ENCODE assay signal across 8 cellular contexts in the genomic region with DNA sequence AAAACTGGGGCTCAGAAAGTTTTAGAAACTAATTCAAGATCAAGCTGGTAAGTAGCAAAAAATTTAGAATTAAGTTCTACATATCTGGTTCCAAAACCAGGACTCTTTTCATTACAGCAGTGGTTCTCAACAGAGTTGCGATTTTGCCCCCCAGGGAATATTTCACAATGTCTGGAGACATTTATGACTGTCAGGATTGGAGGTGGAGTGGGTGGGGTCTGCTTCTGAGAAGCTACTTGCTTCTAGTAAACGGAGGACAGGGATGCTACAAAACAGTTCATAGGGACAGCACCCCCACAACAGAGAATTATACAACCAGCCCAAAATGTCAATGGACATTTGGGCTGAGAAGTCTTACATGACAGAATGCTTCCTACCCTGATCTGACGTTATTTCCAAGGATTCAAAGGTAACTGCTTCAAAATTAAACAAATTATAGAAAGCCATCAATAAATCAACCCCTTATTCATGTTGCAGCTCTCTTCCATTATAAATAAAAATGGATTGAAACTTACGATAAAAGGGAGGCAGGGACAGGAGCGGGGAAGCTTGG. TPM values are rescaled to one million over a fixed set of nuclear protein-coding genes. Genes with fewer than 3 reads are reported as not detected.
DNase-seq lines count a peak whose midpoint lies in the region; ATAC-seq and TF ChIP-seq lines count a peak whose summit lies in the region.

No MANE protein-coding gene starts in this region.

- WGBS in spleen, 5 donors = 9 to 12% (median 10%) methylated on average over 5 of the region's 5 CpGs

- ATAC-seq in activated T-cell treated with anti-CD3 and anti-CD28 coated beads, Interleukin-2, amount 50 U/mL, for 4 hours = no peak
- ATAC-seq in HG03565 (IDR thresholded peaks at IDR 0.05; ENCODE audit: unreplicated experiment) (no peak), GM21515 (IDR thresholded peaks at IDR 0.05; ENCODE audit: unreplicated experiment) (no peak)

- DNase-seq in activated T-cell treated with anti-CD3 and anti-CD28 coated beads, Interleukin-2, amount 50 U/mL, for 4 hours = no peak
- no peak for DNase-seq in activated T-cell treated with anti-CD3 and anti-CD28 coated beads, Interleukin-2, amount 50 U/mL, for 48 hours
- DNase-seq in activated T-helper 2 cell treated with anti-CD3 and anti-CD28 coated beads, Interferon-gamma antibody, Interleukin-2, Interleukin-4, amounts not matched to agents 10 μg/mL and 5 μg/mL and 100 μg/mL, durations not matched to agents 14 hours and 24 hours and 36 hours (ENCODE audit: low spot score) = no peak
- DNase-seq in spleen (no peak), NCI-H187 treated with DMSO at 0.1 percent for 48 hours (lab: John Stamatoyannopoulos, UW) (no peak)

- H3K4me3 ChIP-seq in iPS-11a (ENCODE audit: low read depth, low read length) (peak overlapping the region; percentile 78), spleen (peak overlapping the region; percentile 65 to 94 (median 83))

- peak overlapping the region; percentile 94 for H3K4me3 Mint-ChIP-seq in activated T-cell treated with anti-CD3 and anti-CD28 coated beads, Interleukin-2, amount 50 U/mL, for 4 hours
- peak overlapping the region; percentile 96 for H3K4me3 Mint-ChIP-seq in activated T-helper 2 cell treated with anti-CD3 and anti-CD28 coated beads, Interferon-gamma antibody, Interleukin-2, Interleukin-4, amounts not matched to agents 10 μg/mL and 5 μg/mL and 100 μg/mL, durations not matched to agents 14 hours and 24 hours and 36 hours (ENCODE audit: low read depth)

- no peaks in the 10 kb centered on the region for H3K9me3 ChIP-seq in spleen

- H3K27me3 ChIP-seq in spleen (replicated peaks in 1 of 7) = peaks cover 0 to 5% (median 0%) of the 10 kb centered on the region in 7 donors

- H3K27me3 Mint-ChIP-seq in activated T-cell treated with anti-CD3 and anti-CD28 coated beads, Interleukin-2, amount 50 U/mL, for 4 hours (ENCODE audit: low read depth) = peaks cover under 1% of the 10 kb centered on the region
- H3K27me3 Mint-ChIP-seq in activated T-helper 2 cell treated with anti-CD3 and anti-CD28 coated beads, Interferon-gamma antibody, Interleukin-2, Interleukin-4, amounts not matched to agents 10 μg/mL and 5 μg/mL and 100 μg/mL, durations not matched to agents 14 hours and 24 hours and 36 hours (ENCODE audit: low read depth) = peaks cover 21% of the 10 kb centered on the region

- H3K4me1 ChIP-seq in spleen = peaks cover 0 to 26% (median 15%) of the 10 kb centered on the region in 6 donors

- no peaks in the 10 kb centered on the region for H3K36me3 ChIP-seq in spleen

- intact Hi-C loops in activated T-helper 2 cell treated with anti-CD3 and anti-CD28 coated beads, Interferon-gamma antibody, Interleukin-2, Interleukin-4, amounts not matched to agents 10 μg/mL and 5 μg/mL and 100 μg/mL, durations not matched to agents 14 hours and 24 hours and 36 hours (cut with micrococcal nuclease) = loop anchor here (5.0 to 10.0 kb wide), 2 partner anchors 178 to 380 kb away; a partner anchor contains a TSS
- intact Hi-C loops in spleen (cut with DNase I; ENCODE audit: low total_unique reads) = no loop called here

- TF ChIP-seq CTCF in spleen (IDR thresholded peaks at IDR 0.05 in 8 of 11, conservative IDR thresholded peaks at IDR 0.05 in 3 of 11) = no peak

- no peaks in the 10 kb centered on the region for H3K9me3 Mint-ChIP-seq in activated T-cell treated with anti-CD3 and anti-CD28 coated beads, Interleukin-2, amount 50 U/mL, for 4 hours
- no peaks in the 10 kb centered on the region for H3K9me3 Mint-ChIP-seq in activated T-helper 2 cell treated with anti-CD3 and anti-CD28 coated beads, Interferon-gamma antibody, Interleukin-2, Interleukin-4, amounts not matched to agents 10 μg/mL and 5 μg/mL and 100 μg/mL, durations not matched to agents 14 hours and 24 hours and 36 hours

- H3K27ac Mint-ChIP-seq in activated T-helper 2 cell treated with anti-CD3 and anti-CD28 coated beads, Interferon-gamma antibody, Interleukin-2, Interleukin-4, amounts not matched to agents 10 μg/mL and 5 μg/mL and 100 μg/mL, durations not matched to agents 14 hours and 24 hours and 36 hours = no peak overlapping the region

- H3K4me1 Mint-ChIP-seq in activated T-cell treated with anti-CD3 and anti-CD28 coated beads, Interleukin-2, amount 50 U/mL, for 4 hours (ENCODE audit: low read depth) = peaks cover 18% of the 10 kb centered on the region
- H3K4me1 Mint-ChIP-seq in activated T-helper 2 cell treated with anti-CD3 and anti-CD28 coated beads, Interferon-gamma antibody, Interleukin-2, Interleukin-4, amounts not matched to agents 10 μg/mL and 5 μg/mL and 100 μg/mL, durations not matched to agents 14 hours and 24 hours and 36 hours (ENCODE audit: low read depth) = peaks cover 19% of the 10 kb centered on the region

- peak overlapping the region; percentile 11 to 85 (median 81) for H3K27ac ChIP-seq in spleen

- H3K36me3 Mint-ChIP-seq in activated T-cell treated with anti-CD3 and anti-CD28 coated beads, Interleukin-2, amount 50 U/mL, for 4 hours (ENCODE audit: insufficient read depth) = no peaks in the 10 kb centered on the region
- no peaks in the 10 kb centered on the region for H3K36me3 Mint-ChIP-seq in activated T-helper 2 cell treated with anti-CD3 and anti-CD28 coated beads, Interferon-gamma antibody, Interleukin-2, Interleukin-4, amounts not matched to agents 10 μg/mL and 5 μg/mL and 100 μg/mL, durations not matched to agents 14 hours and 24 hours and 36 hours (ENCODE audit: low read depth)

- no peak for TF ChIP-seq POLR2A in spleen (IDR thresholded peaks at IDR 0.05)

RNA-seq across cellular contexts. Expression of a gene that starts 0.7 kb away (rescaled TPM):
- 1 to 10 TPM in 2 of 3 donors, under 1 TPM in 1; 0.76 to 1.3 (median 1.3) TPM for total RNA-seq in activated T-cell treated with anti-CD3 and anti-CD28 coated beads, Interleukin-2, amount 50 U/mL, for 4 hours
- total RNA-seq in activated T-helper 2 cell treated with anti-CD3 and anti-CD28 coated beads, Interferon-gamma antibody, Interleukin-2, Interleukin-4, amounts not matched to agents 10 μg/mL and 5 μg/mL and 100 μg/mL, durations not matched to agents 14 hours and 24 hours and 36 hours = 2.3 and 3.1 TPM in 2 replicates
- total RNA-seq in spleen = 10 to 100 TPM in 4 of 7 donors, 1 to 10 TPM in 3; 4.9 to 18.7 (median 10.7) TPM
- 1 to 10 TPM; 2.8 to 5.1 (median 4.1) TPM for polyA plus RNA-seq in spleen
